Comparison of ENCODE assay signal across 1 cellular context in the genomic region with DNA sequence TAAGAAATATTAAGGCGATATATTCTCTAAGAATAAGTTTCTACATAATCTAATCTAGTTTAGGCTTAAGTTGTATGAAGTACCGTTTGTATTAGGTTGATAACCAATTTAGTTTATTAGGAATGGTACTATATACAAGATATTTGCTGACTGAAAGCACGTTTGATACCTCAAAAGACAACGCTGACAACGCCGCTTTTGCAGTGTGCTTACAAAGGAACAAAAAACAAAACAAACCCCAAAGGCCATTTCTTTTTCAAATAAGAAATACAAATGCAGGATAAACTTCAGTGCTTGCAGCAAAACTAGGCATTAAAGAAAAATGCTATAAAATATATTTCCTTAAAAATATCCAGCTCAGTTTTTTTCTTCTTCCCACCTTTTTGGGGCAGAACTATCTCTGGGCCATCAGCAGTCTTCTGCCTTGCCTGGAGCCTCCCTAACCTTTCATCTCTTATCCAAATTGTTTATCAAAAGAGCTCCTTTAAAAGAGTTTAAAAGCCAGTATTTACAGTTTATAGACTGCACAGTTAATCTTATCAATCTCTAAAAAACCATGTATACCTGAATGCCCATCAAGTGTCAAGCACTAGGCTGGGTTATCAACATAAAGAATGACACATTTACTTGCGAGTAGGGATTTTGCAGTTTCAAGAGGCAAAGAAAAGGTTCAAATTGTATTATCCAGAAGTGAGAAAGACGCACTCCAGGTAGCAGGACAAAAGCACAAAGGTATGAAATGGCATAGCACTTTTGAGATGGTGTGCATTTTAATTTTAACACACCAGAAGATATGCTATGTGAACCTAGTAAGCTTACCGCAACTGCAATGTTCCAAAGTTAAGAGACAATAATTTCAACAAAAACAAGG.
TF ChIP-seq lines count a peak whose summit lies in the region.

No MANE protein-coding gene starts in this region.

TF ChIP-seq in liver, 16 proteins besides CTCF, POLR2A, EP300 and RAD21 (continued from another document):
- TF ChIP-seq ATF3 (IDR thresholded peaks at IDR 0.05) = no peak
- TF ChIP-seq JUND (IDR thresholded peaks at IDR 0.05) = no peak
TF ChIP-seq in liver: peak in this region for 0.
